Comparison of ENCODE assay signal across 8 cellular contexts in genomic region chr11:65366340-65366773, GRCh38. TPM values are rescaled to one million over a fixed set of nuclear protein-coding genes. Genes with fewer than 3 reads are reported as not detected.
A peak's percentile ranks its signal among the peaks of the same experiment; 100 is the strongest.
DNase-seq lines count a peak whose midpoint lies in the region; ATAC-seq, FAIRE-seq and TF ChIP-seq lines count a peak whose summit lies in the region.

No MANE protein-coding gene starts in this region.

- intact Hi-C loops in HCT116 (cut with micrococcal nuclease) (loop anchor here (1.0 kb wide), 3 partner anchors 16 to 144 kb away; partner anchors contain the start of gene SLC25A45), pancreas (cut with DNase I) (loop anchor here in 1 of 3 donors (10.0 kb wide), 1 partner anchor 148 kb away; no protein-coding TSS in a partner anchor)

- H3K9ac ChIP-seq in HCT116 (ENCODE audit: low read length), result no peak overlapping the region

- no TSS peak for BruUV-seq in HCT116 (replicated peaks; lab: Mats Ljungman, UMichigan)

- no peaks in the 10 kb centered on the region for H3K9me3 Mint-ChIP-seq in CD8-positive, alpha-beta memory T cell
- no peaks in the 10 kb centered on the region for H3K9me3 Mint-ChIP-seq in WTC11

- peak; percentile 62 to 85 (median 66) for TF ChIP-seq CTCF in HCT116 (IDR thresholded peaks at IDR 0.05 in 2 of 3, conservative IDR thresholded peaks at IDR 0.05 in 1 of 3; ENCODE audit: borderline replicate concordance in 1 of 3, insufficient read depth in 1 of 3, low read depth in 2 of 3, low read length in 2 of 3)
- peak; percentile 57 for TF ChIP-seq CTCF in WTC11 (IDR thresholded peaks at IDR 0.05)
- TF ChIP-seq CTCF in pancreas (IDR thresholded peaks at IDR 0.05), result peak; percentile 51 to 74 (median 61)

- H3K27ac Mint-ChIP-seq in CD8-positive, alpha-beta memory T cell, result no peak overlapping the region
- no peak overlapping the region for H3K27ac Mint-ChIP-seq in WTC11

- peaks cover 0 to 7% (median 0%) of the 10 kb centered on the region in 3 donors for H3K4me1 Mint-ChIP-seq in CD8-positive, alpha-beta memory T cell
- H3K4me1 Mint-ChIP-seq in WTC11, result 0 out of 2 replicates have a peak, but pooled peaks cover 4% of the 10 kb centered on the region

- no peak overlapping the region for H3K4me3 Mint-ChIP-seq in CD8-positive, alpha-beta memory T cell
- H3K4me3 Mint-ChIP-seq in WTC11, result no peak overlapping the region

- H3K79me2 ChIP-seq in HCT116 (ENCODE audit: insufficient read depth, low read length), result no peaks in the 10 kb centered on the region

- no peaks in the 10 kb centered on the region for H3K27me3 Mint-ChIP-seq in CD8-positive, alpha-beta memory T cell
- H3K27me3 Mint-ChIP-seq in WTC11 (ENCODE audit: low read depth), result no peaks in the 10 kb centered on the region; the same call in 1 of the 2 replicates

- TF ChIP-seq RAD21 in HCT116 (IDR thresholded peaks at IDR 0.05; ENCODE audit: low read depth), result peak; percentile 95

- peak in 4 of 5 donors; percentile 22 to 61 (median 60) for DNase-seq in CD8-positive, alpha-beta memory T cell
- DNase-seq in HCT116 (ENCODE audit: low read depth, low spot score) (peak; percentile 67), NCI-H2227 treated with DMSO at 0.1 percent for 48 hours (lab: John Stamatoyannopoulos, UW) (peak; percentile 82), WTC11 (ENCODE audit: low spot score) (no peak), globus pallidus (ENCODE audit: low spot score) (peak; percentile 70), pancreas (peak in 3 of 6 donors; percentile 63 to 74 (median 65))
- no peak for DNase-seq in stimulated activated CD8-positive, alpha-beta memory T cell treated with anti-CD3 and anti-CD28 coated beads, Interleukin-4, amount 100 ng/mL, for 48 hours

- no peak overlapping the region for H3K4me3 ChIP-seq in CD8-positive, alpha-beta memory T cell (ENCODE audit: low read length)
- H3K4me3 ChIP-seq in HCT116 (replicated peaks in 1 of 2; ENCODE audit: low read depth in 1 of 2, low read length in 2 of 2), result no peak overlapping the region
- H3K4me3 ChIP-seq in pancreas, result no peak overlapping the region

- no peak for FAIRE-seq in pancreas (lab: Jason Lieb, UNC)

- H3K9me3 ChIP-seq in CD8-positive, alpha-beta memory T cell (ENCODE audit: low read length), result no peaks in the 10 kb centered on the region
- H3K9me3 ChIP-seq in HCT116 (ENCODE audit: control insufficient read depth in 1 of 2, insufficient read depth in 1 of 2, low read depth in 1 of 2, low read length in 2 of 2) (no peaks in the 10 kb centered on the region), pancreas (no peaks in the 10 kb centered on the region)

- POLR2A ChIA-PET in CD8-positive, alpha-beta memory T cell (lab: Charles Lee), result no interaction called here
- POLR2A ChIA-PET in HCT116 (lab: Charles Lee) (interaction anchor here (1.0 kb wide), 2 partner anchors 53 to 142 kb away, joined by 3 to 4 read pairs; no protein-coding TSS in a partner anchor), WTC11 (lab: Charles Lee) (no interaction called here)

- no peaks in the 10 kb centered on the region for H3K36me3 Mint-ChIP-seq in CD8-positive, alpha-beta memory T cell
- H3K36me3 Mint-ChIP-seq in WTC11, result no peaks in the 10 kb centered on the region

- 1% methylated on average over 4 of the region's 4 CpGs for WGBS in pancreas, 2 donors

- no peak for TF ChIP-seq POLR2A in HCT116 (IDR thresholded peaks at IDR 0.05; ENCODE audit: borderline replicate concordance, extremely low read depth, insufficient read depth, insufficient read length)

- CTCF ChIA-PET in CD8-positive, alpha-beta memory T cell (lab: Charles Lee), result interaction anchor here (0.8 to 4.1 kb wide), 8 partner anchors 13 to 226 kb away, joined by 3 to 13 read pairs (median 3); no protein-coding TSS in a partner anchor
- CTCF ChIA-PET in HCT116 (lab: Charles Lee) (interaction anchor here (1.5 to 1.6 kb wide), 2 partner anchors 141 to 144 kb away, joined by 3 to 7 read pairs; no protein-coding TSS in a partner anchor), WTC11 (lab: Charles Lee) (interaction anchor here (0.6 to 1.4 kb wide), 10 partner anchors 12 to 227 kb away, joined by 3 to 6 read pairs (median 3); no protein-coding TSS in a partner anchor)

- H3K27me3 ChIP-seq in CD8-positive, alpha-beta memory T cell (ENCODE audit: insufficient read depth, low read length, poor library complexity, severe bottlenecking), result no peaks in the 10 kb centered on the region
- H3K27me3 ChIP-seq in HCT116 (ENCODE audit: insufficient read depth, low read length), result no peaks in the 10 kb centered on the region
- no peaks in the 10 kb centered on the region for H3K27me3 ChIP-seq in pancreas

- H3K4me1 ChIP-seq in CD8-positive, alpha-beta memory T cell (ENCODE audit: insufficient read depth, low read length), result no peaks in the 10 kb centered on the region
- H3K4me1 ChIP-seq in HCT116 (ENCODE audit: control insufficient read depth in 1 of 2, insufficient read depth in 2 of 2, low read length in 2 of 2), result peaks cover 6 to 10% of the 10 kb centered on the region in 2 experiments; a peak in 3 of 4 replicates
- H3K4me1 ChIP-seq in pancreas, result peaks cover 16 to 26% (median 21%) of the 10 kb centered on the region in 3 donors

- RAD21 ChIA-PET in HCT116 (lab: Charles Lee; ENCODE audit: low non-redundant PET in 1 of 2, low total read pairs in 2 of 2, uncharacterized antibody in 2 of 2, unreplicated experiment in 2 of 2), result interaction anchor here in 1 of 2 experiments (1.2 kb wide), 1 partner anchor 102 kb away, joined by 3 read pairs; no protein-coding TSS in a partner anchor

- ATAC-seq in HCT116, result peak; percentile 90
- ATAC-seq in WTC11, result peak; percentile 96
- peak; percentile 71 to 86 (median 86) for ATAC-seq in pancreas
- ATAC-seq in HG02763 (IDR thresholded peaks at IDR 0.05; ENCODE audit: unreplicated experiment), result no peak

- H3K36me3 ChIP-seq in CD8-positive, alpha-beta memory T cell (ENCODE audit: insufficient read depth, low read length), result no peaks in the 10 kb centered on the region
- H3K36me3 ChIP-seq in HCT116 (ENCODE audit: control insufficient read depth in 1 of 2, insufficient read depth in 2 of 2, low read length in 2 of 2) (no peaks in the 10 kb centered on the region), pancreas (no peaks in the 10 kb centered on the region)

- H4K20me1 ChIP-seq in HCT116 (ENCODE audit: insufficient read depth), result no peaks in the 10 kb centered on the region

- peak overlapping the region; percentile 61 for H3K4me2 ChIP-seq in HCT116 (ENCODE audit: low read length)

- peak overlapping the region; percentile 98 for H2AFZ ChIP-seq in HCT116 (ENCODE audit: low read depth, low read length, poor library complexity, severe bottlenecking)

- H3K27ac ChIP-seq in CD8-positive, alpha-beta memory T cell (ENCODE audit: low read depth, low read length), result no peak overlapping the region
- H3K27ac ChIP-seq in HCT116 (ENCODE audit: low read depth, low read length) (no peak overlapping the region), pancreas (peak overlapping the region; percentile 3 to 69 (median 42))

- no peaks in the 10 kb centered on the region for H3K9me2 ChIP-seq in HCT116 (ENCODE audit: insufficient read depth)

TF ChIP-seq in HCT116, 20 proteins besides CTCF, POLR2A, EP300 and RAD21 (continues in another document):
- TF ChIP-seq YY1 (IDR thresholded peaks at IDR 0.05; ENCODE audit: extremely low read depth, insufficient replicate concordance, low read depth, low read length), result no peak
- no peak for TF ChIP-seq EZH2phosphoT487 (IDR thresholded peaks at IDR 0.05; ENCODE audit: borderline replicate concordance)
- no peak for TF ChIP-seq POLR2AphosphoS5 (IDR thresholded peaks at IDR 0.05; ENCODE audit: low read depth, low read length)
- TF ChIP-seq FOSL1 (IDR thresholded peaks at IDR 0.05; ENCODE audit: low read depth), result no peak
- no peak for TF ChIP-seq ELF1 (IDR thresholded peaks at IDR 0.05; ENCODE audit: borderline replicate concordance, low read depth)
- no peak for TF ChIP-seq SIN3A (IDR thresholded peaks at IDR 0.05; ENCODE audit: low read depth)
- TF ChIP-seq ZFX (IDR thresholded peaks at IDR 0.05), result no peak

TF ChIP-seq in WTC11, 78 proteins besides CTCF, POLR2A, EP300 and RAD21 (continues in another document):
- TF ChIP-seq TCF7 (CRISPR knock-in tag; IDR thresholded peaks at IDR 0.05; ENCODE audit: low read depth), result no peak

RNA-seq across cellular contexts. Expression of gene TIGD3, which starts 11.8 kb away (rescaled TPM):
- 1 to 10 TPM in 1 of 2 experiments, under 1 TPM in 1; 0.91 to 1.2 TPM for total RNA-seq in CD8-positive, alpha-beta memory T cell
- 0.59 TPM for polyA plus RNA-seq in CD8-positive, alpha-beta memory T cell
- 2.4 TPM for total RNA-seq in HCT116 (2021; ENCODE audit: unreplicated experiment)
- 1.5 and 1.6 TPM in 2 replicates for polyA plus RNA-seq in HCT116 (2012)
- 1.9 to 2.3 TPM (median 2.1 TPM) in 3 replicates for total RNA-seq in WTC11 (2021)
- total RNA-seq in pancreas, result under 1 TPM in 4 of 6 donors, not detected in 2; 0.06 to 0.16 (median 0.13) TPM
- polyA plus RNA-seq in pancreas, result under 1 TPM; 0.15 to 0.68 TPM

RNA-seq across cellular contexts. Expression of gene SLC25A45, which starts 16.1 kb away (rescaled TPM):
- 10 to 100 TPM; 13.3 to 13.8 TPM for total RNA-seq in CD8-positive, alpha-beta memory T cell
- 14.6 TPM for polyA plus RNA-seq in CD8-positive, alpha-beta memory T cell
- total RNA-seq in HCT116 (2021; ENCODE audit: unreplicated experiment) (3.9 TPM), WTC11 (2021) (1.5 to 2.5 TPM (median 1.7 TPM) in 3 replicates), pancreas (10 to 100 TPM; 16.2 to 53.4 (median 26.3) TPM)
- polyA plus RNA-seq in HCT116 (2012), result 2.0 and 2.3 TPM in 2 replicates
- polyA plus RNA-seq in pancreas, result 10 to 100 TPM; 38.0 to 58.2 TPM

RNA-seq across cellular contexts. Expression of gene FRMD8, which starts 20.1 kb away (rescaled TPM):
- 10 to 100 TPM; 44.9 to 49.8 TPM for total RNA-seq in CD8-positive, alpha-beta memory T cell
- polyA plus RNA-seq in CD8-positive, alpha-beta memory T cell, result 60.6 TPM
- total RNA-seq in HCT116 (2021; ENCODE audit: unreplicated experiment) (35.8 TPM), WTC11 (2021) (21.5 to 23.7 TPM (median 22.9 TPM) in 3 replicates), pancreas (10 to 100 TPM; 15.4 to 28.9 (median 18.8) TPM)
- polyA plus RNA-seq in HCT116 (2012), result 12.9 and 20.6 TPM in 2 replicates
- polyA plus RNA-seq in pancreas, result 10 to 100 TPM; 15.0 to 15.7 TPM

RNA-seq across cellular contexts. Expression of gene DPF2, which starts 32.7 kb away (rescaled TPM):
- 10 to 100 TPM; 65.8 to 71.9 TPM for total RNA-seq in CD8-positive, alpha-beta memory T cell
- 61.5 TPM for polyA plus RNA-seq in CD8-positive, alpha-beta memory T cell
- total RNA-seq in HCT116 (2021; ENCODE audit: unreplicated experiment), result 72.0 TPM
- polyA plus RNA-seq in HCT116 (2012), result 57.3 and 62.2 TPM in 2 replicates
- 59.0 to 71.0 TPM (median 66.3 TPM) in 3 replicates for total RNA-seq in WTC11 (2021)
- total RNA-seq in pancreas, result 10 to 100 TPM; 16.6 to 28.0 (median 21.5) TPM
- 10 to 100 TPM; 11.7 to 19.6 TPM for polyA plus RNA-seq in pancreas

RNA-seq across cellular contexts. Expression of gene CDC42EP2, which starts 51.7 kb away (rescaled TPM):
- 1 to 10 TPM in 1 of 2 experiments, under 1 TPM in 1; 0.62 to 1.0 TPM for total RNA-seq in CD8-positive, alpha-beta memory T cell
- polyA plus RNA-seq in CD8-positive, alpha-beta memory T cell, result not detected
- total RNA-seq in HCT116 (2021; ENCODE audit: unreplicated experiment) (15.4 TPM), WTC11 (2021) (11.0 to 15.2 TPM (median 11.5 TPM) in 3 replicates), pancreas (1 to 10 TPM; 2.4 to 7.9 (median 2.7) TPM)
- polyA plus RNA-seq in HCT116 (2012), result 17.2 and 20.4 TPM in 2 replicates
- polyA plus RNA-seq in pancreas, result 1 to 10 TPM; 4.8 to 6.8 TPM

Comparison
In these comparisons a context has a peak if more than half of its experiments do, and no peak if none do; other contexts are left out.
1. DNase-seq: peak in CD8-positive, alpha-beta memory T cell (4 of 5), HCT116 (single experiment), NCI-H2227 treated with DMSO at 0.1 percent for 48 hours (single experiment) and globus pallidus (single experiment); none in WTC11 (single experiment) and stimulated activated CD8-positive, alpha-beta memory T cell treated with anti-CD3 and anti-CD28 coated beads, Interleukin-4, amount 100 ng/mL, for 48 hours (single experiment).
2. H3K27ac ChIP-seq: peak in pancreas (4 of 4); none in CD8-positive, alpha-beta memory T cell (single experiment) and HCT116 (single experiment).
3. Peak in every context shown above with its lines, with median percentiles within 50 percentile points of each other: CTCF ChIP-seq.